Comparison of ENCODE assay signal across 10 cellular contexts in genomic region chr17:36939059-36939943, GRCh38. TPM values are rescaled to one million over a fixed set of nuclear protein-coding genes. Genes with fewer than 3 reads are reported as not detected.
A peak's percentile ranks its signal among the peaks of the same experiment; 100 is the strongest.
DNase-seq lines count a peak whose midpoint lies in the region; ATAC-seq lines count a peak whose summit lies in the region.
"Had no signal": no experiment of that assay in that cellular context is flagged by ENCODE, and none has a peak within 500 bp of the region (broad histone marks: within the 10 kb centered on the region; RNA-seq: fewer than 3 reads in every experiment).

No MANE protein-coding gene starts in this region.

- peaks cover 73% of the 10 kb centered on the region for H3K4me1 ChIP-seq in CD4-positive, alpha-beta memory T cell (ENCODE audit: insufficient read depth, low read length)
- H3K4me1 ChIP-seq in HAP-1: no peaks in the 10 kb centered on the region; the same call in none of the 2 replicates
- H3K4me1 ChIP-seq in mesenchymal stem cell (ENCODE audit: control insufficient read depth, insufficient read depth, low read depth, low read length): peaks cover 57% of the 10 kb centered on the region

- H3K27ac Mint-ChIP-seq in CD4-positive, alpha-beta memory T cell: peak overlapping the region in 5 of 7 donors; percentile 67 to 97 (median 73)
- no peak overlapping the region for H3K27ac Mint-ChIP-seq in activated T-helper 17 cell treated with anti-CD3 and anti-CD28 coated beads, Interleukin-2, amount 50 U/mL, for 72 hours

- in situ Hi-C loops in HAP-1 (cut with MboI; ENCODE audit: low sequenced_read_pairs): no loop called here

- no peak overlapping the region for H3K4me3 ChIP-seq in CD4-positive, alpha-beta memory T cell (ENCODE audit: low read length in 2 of 2)
- H3K4me3 ChIP-seq in HAP-1 (peak overlapping the region; percentile 54), mesenchymal stem cell (ENCODE audit: insufficient read depth in 1 of 2, low read depth in 1 of 2, low read length in 2 of 2) (peak overlapping the region in 1 of 2 experiments; percentile 20)
- H3K4me3 ChIP-seq: ovary, tibial nerve had no signal

- H3K36me3 Mint-ChIP-seq in CD4-positive, alpha-beta memory T cell: peaks cover 0 to 2% of the 10 kb centered on the region in 2 donors
- H3K36me3 Mint-ChIP-seq in activated T-helper 17 cell treated with anti-CD3 and anti-CD28 coated beads, Interleukin-2, amount 50 U/mL, for 72 hours (ENCODE audit: low read depth): peaks cover 20% of the 10 kb centered on the region

- peak in 2 of 5 donors; percentile 15 to 18 for DNase-seq in CD4-positive, alpha-beta memory T cell
- DNase-seq in HAP-1 (ENCODE audit: low spot score in 2 of 2): peak in 1 of 2 experiments; percentile 43
- DNase-seq in mesenchymal stem cell: no peak
- DNase-seq: ovary had no signal

- H3K27me3 ChIP-seq in CD4-positive, alpha-beta memory T cell (ENCODE audit: insufficient read depth, low read length): peaks cover 94% of the 10 kb centered on the region
- H3K27me3 ChIP-seq in HAP-1 (ENCODE audit: low read depth) (no peaks in the 10 kb centered on the region), mesenchymal stem cell (ENCODE audit: control insufficient read depth in 1 of 2, insufficient read depth in 1 of 2, low read length in 2 of 2) (peaks cover 97 to 99% of the 10 kb centered on the region in 2 experiments)

- H3K9me3 Mint-ChIP-seq in CD4-positive, alpha-beta memory T cell: peaks cover 0 to 33% (median 3%) of the 10 kb centered on the region in 8 donors
- no peaks in the 10 kb centered on the region for H3K9me3 Mint-ChIP-seq in activated T-helper 17 cell treated with anti-CD3 and anti-CD28 coated beads, Interleukin-2, amount 50 U/mL, for 72 hours

- no peak overlapping the region for H3K14ac ChIP-seq in mesenchymal stem cell (ENCODE audit: low read length in 2 of 2)

- no peak overlapping the region for H4K8ac ChIP-seq in mesenchymal stem cell (ENCODE audit: low read length)

- no peak overlapping the region for H3K4me2 ChIP-seq in mesenchymal stem cell (ENCODE audit: low read length, poor library complexity, severe bottlenecking)

- no peak overlapping the region for H3K9ac ChIP-seq in mesenchymal stem cell (ENCODE audit: low read length)

- H3K79me1 ChIP-seq in mesenchymal stem cell (replicated peaks; ENCODE audit: low read length, poor library complexity, severe bottlenecking): no peaks in the 10 kb centered on the region

- peaks cover 64 to 65% of the 10 kb centered on the region in 2 donors for H3K27me3 Mint-ChIP-seq in CD4-positive, alpha-beta memory T cell
- peaks cover 54% of the 10 kb centered on the region for H3K27me3 Mint-ChIP-seq in activated T-helper 17 cell treated with anti-CD3 and anti-CD28 coated beads, Interleukin-2, amount 50 U/mL, for 72 hours

- POLR2A ChIA-PET in CD4-positive, alpha-beta memory T cell (lab: Charles Lee; ENCODE audit: partially characterized antibody): interaction anchor here (3.8 kb wide), 1 partner anchor 10 kb away, joined by 17 read pairs; the partner anchor contains the start of gene AATF

- CTCF ChIA-PET in CD4-positive, alpha-beta memory T cell (lab: Charles Lee; ENCODE audit: partially characterized antibody): no interaction called here

- no peak overlapping the region for H2AFZ ChIP-seq in mesenchymal stem cell (ENCODE audit: low read depth, low read length)

- whole genome bisulfite sequencing in mesenchymal stem cell: 2% methylated on average over 45 of the region's 53 CpGs

- H3K4ac ChIP-seq in mesenchymal stem cell (ENCODE audit: low read depth in 1 of 2, low read length in 2 of 2): no peak overlapping the region

- H2AK5ac ChIP-seq in mesenchymal stem cell (ENCODE audit: low read length, severe bottlenecking): no peak overlapping the region

- no peak overlapping the region for H2BK120ac ChIP-seq in mesenchymal stem cell (ENCODE audit: low read depth, low read length)

- no peak overlapping the region for H4K91ac ChIP-seq in mesenchymal stem cell (ENCODE audit: low read length)

- no peak for ATAC-seq in activated T-helper 17 cell treated with anti-CD3 and anti-CD28 coated beads, Interleukin-2, amount 50 U/mL, for 72 hours (replicated peaks)
- ATAC-seq in HG02571 (IDR thresholded peaks at IDR 0.05; ENCODE audit: unreplicated experiment) (no peak), GM21576 (IDR thresholded peaks at IDR 0.05; ENCODE audit: unreplicated experiment) (no peak), GM21528 (IDR thresholded peaks at IDR 0.05; ENCODE audit: low FRiP score, unreplicated experiment) (no peak), HG03442 (IDR thresholded peaks at IDR 0.05; ENCODE audit: unreplicated experiment) (no peak)

- no peak overlapping the region for H2BK5ac ChIP-seq in mesenchymal stem cell (ENCODE audit: low read depth, low read length, poor library complexity, severe bottlenecking)

- intact Hi-C loops in CD4-positive, alpha-beta memory T cell (cut with micrococcal nuclease): no loop called here

- no peak overlapping the region for H3K27ac ChIP-seq in CD4-positive, alpha-beta memory T cell (ENCODE audit: low read depth, low read length)
- H3K27ac ChIP-seq in mesenchymal stem cell (ENCODE audit: low read length, poor library complexity, severe bottlenecking): no peak overlapping the region
- H3K27ac ChIP-seq: ovary, tibial nerve had no signal

- H3K4me1 Mint-ChIP-seq in CD4-positive, alpha-beta memory T cell: peaks cover 31 to 74% (median 52%) of the 10 kb centered on the region in 4 donors
- peaks cover 26% of the 10 kb centered on the region for H3K4me1 Mint-ChIP-seq in activated T-helper 17 cell treated with anti-CD3 and anti-CD28 coated beads, Interleukin-2, amount 50 U/mL, for 72 hours

- H2BK15ac ChIP-seq in mesenchymal stem cell (ENCODE audit: low read depth, poor library complexity, severe bottlenecking): no peak overlapping the region

- H3K23ac ChIP-seq in mesenchymal stem cell (ENCODE audit: low read length in 2 of 2): peak overlapping the region; percentile 37 to 65

- no peaks in the 10 kb centered on the region for H3K36me3 ChIP-seq in CD4-positive, alpha-beta memory T cell (ENCODE audit: insufficient read depth, low read length)
- H3K36me3 ChIP-seq in HAP-1 (replicated peaks): peaks cover 17% of the 10 kb centered on the region
- H3K36me3 ChIP-seq in mesenchymal stem cell (ENCODE audit: control insufficient read depth in 1 of 2, insufficient read depth in 2 of 2, low read depth in 1 of 2, low read length in 2 of 2): no peaks in the 10 kb centered on the region
- H3K36me3 ChIP-seq: ovary, tibial nerve had no signal

- H3K9me3 ChIP-seq in CD4-positive, alpha-beta memory T cell (ENCODE audit: control insufficient read depth in 1 of 2, low read length in 2 of 2): no peaks in the 10 kb centered on the region
- H3K9me3 ChIP-seq in HAP-1 (no peaks in the 10 kb centered on the region), mesenchymal stem cell (ENCODE audit: control insufficient read depth, low read length) (peaks cover 8% of the 10 kb centered on the region)
- H3K9me3 ChIP-seq: ovary, tibial nerve had no signal

- H2BK12ac ChIP-seq in mesenchymal stem cell (ENCODE audit: low read length in 2 of 2): no peak overlapping the region

- no peak overlapping the region for H3K18ac ChIP-seq in mesenchymal stem cell (ENCODE audit: low read depth in 1 of 2, low read length in 2 of 2)

- H3K4me3 Mint-ChIP-seq in CD4-positive, alpha-beta memory T cell: peak overlapping the region; percentile 3 to 87 (median 46)
- H3K4me3 Mint-ChIP-seq in activated T-helper 17 cell treated with anti-CD3 and anti-CD28 coated beads, Interleukin-2, amount 50 U/mL, for 72 hours: peak overlapping the region; percentile 77

RNA-seq across cellular contexts. Expression of gene LHX1, which starts 2.0 kb away (rescaled TPM):
- not detected for total RNA-seq in CD4-positive, alpha-beta memory T cell
- polyA plus RNA-seq in CD4-positive, alpha-beta memory T cell: not detected
- total RNA-seq in activated T-helper 17 cell treated with anti-CD3 and anti-CD28 coated beads, Interleukin-2, amount 50 U/mL, for 72 hours: under 1 TPM; 0.11 TPM
- polyA plus RNA-seq in mesenchymal stem cell (2013, experiment 1 of 2): not detected
- not detected for polyA plus RNA-seq in mesenchymal stem cell (2013, experiment 2 of 2)
- total RNA-seq: tibial nerve had no signal

RNA-seq across cellular contexts. Expression of gene AATF, which starts 9.5 kb away (rescaled TPM):
- total RNA-seq in CD4-positive, alpha-beta memory T cell: 10 to 100 TPM; 60.5 to 61.2 TPM
- 10 to 100 TPM; 52.0 to 89.4 TPM for polyA plus RNA-seq in CD4-positive, alpha-beta memory T cell
- 10 to 100 TPM; 65.5 to 96.5 TPM for total RNA-seq in activated T-helper 17 cell treated with anti-CD3 and anti-CD28 coated beads, Interleukin-2, amount 50 U/mL, for 72 hours
- 57.8 TPM for polyA plus RNA-seq in mesenchymal stem cell (2013, experiment 1 of 2)
- 57.0 TPM for polyA plus RNA-seq in mesenchymal stem cell (2013, experiment 2 of 2)
